In the genomic region with DNA sequence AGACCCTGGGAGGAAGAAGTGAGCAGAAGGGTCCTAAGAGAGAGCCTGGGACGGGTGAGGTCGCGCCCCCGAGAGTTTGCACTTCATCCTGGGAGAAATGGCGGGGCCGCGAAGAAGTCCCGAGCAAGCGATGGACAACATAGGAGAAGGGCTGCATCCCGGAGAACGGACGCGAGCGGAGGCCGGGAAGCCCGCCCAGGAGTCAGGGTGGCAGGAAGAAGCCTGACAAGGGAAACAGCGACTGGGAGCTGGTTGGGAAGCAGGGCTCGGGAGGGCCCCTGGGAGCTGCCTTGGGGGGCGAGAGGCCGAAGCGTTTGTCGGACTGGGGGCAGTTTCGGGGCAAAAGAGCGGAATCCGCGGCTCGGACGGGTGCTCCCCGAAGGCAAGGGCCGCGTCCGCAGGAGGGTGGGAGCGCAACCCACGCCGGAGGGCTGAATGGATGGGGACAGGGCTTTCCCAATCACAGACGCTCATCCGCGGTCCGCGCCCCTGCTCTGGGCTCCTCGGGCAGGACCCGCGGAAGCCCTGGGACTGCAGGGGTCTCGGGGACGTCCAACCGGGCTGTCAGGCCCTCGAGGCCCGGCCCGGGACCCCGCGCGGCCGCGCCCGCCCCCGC, we compare ENCODE assay signal across 6 cellular contexts. TPM values are rescaled to one million over a fixed set of nuclear protein-coding genes. Genes with fewer than 3 reads are reported as not detected.
DNase-seq lines count a peak whose midpoint lies in the region; ATAC-seq and TF ChIP-seq lines count a peak whose summit lies in the region.

No MANE protein-coding gene starts in this region.

- H4K20me1 ChIP-seq in hepatocyte (ENCODE audit: insufficient read depth, poor library complexity, severe bottlenecking) = peaks cover 32% of the 10 kb centered on the region

- no peaks in the 10 kb centered on the region for H3K9me3 ChIP-seq in hepatocyte (ENCODE audit: low read depth)
- H3K9me3 ChIP-seq in upper lobe of left lung = no peaks in the 10 kb centered on the region

- H3K4me2 ChIP-seq in hepatocyte = peak overlapping the region; percentile 99

- ATAC-seq in GM21526 (IDR thresholded peaks at IDR 0.05; ENCODE audit: low FRiP score, unreplicated experiment) = peak; percentile 7
- peak in 1 of 2 donors; percentile 5 for ATAC-seq in upper lobe of left lung (ENCODE audit: low FRiP score in 2 of 2)

- no peak for TF ChIP-seq EP300 in upper lobe of left lung (IDR thresholded peaks at IDR 0.05)

- TF ChIP-seq CTCF in RWPE1 (conservative IDR thresholded peaks at IDR 0.05; ENCODE audit: low read depth) = no peak
- no peak for TF ChIP-seq CTCF in hepatocyte (IDR thresholded peaks at IDR 0.05; ENCODE audit: poor library complexity)
- no peak for TF ChIP-seq CTCF in upper lobe of left lung (IDR thresholded peaks at IDR 0.05)

- H3K4me1 ChIP-seq in hepatocyte (ENCODE audit: insufficient read depth) (peaks cover 22% of the 10 kb centered on the region), upper lobe of left lung (peaks cover 35 to 56% (median 45%) of the 10 kb centered on the region in 4 donors)

- H3K27me3 ChIP-seq in hepatocyte (no peaks in the 10 kb centered on the region), upper lobe of left lung (no peaks in the 10 kb centered on the region)

- H3K27ac ChIP-seq in RWPE1 (peak overlapping the region; percentile 82), hepatocyte (peak overlapping the region; percentile 80), upper lobe of left lung (peak overlapping the region; percentile 84 to 94 (median 94))

- POLR2A ChIA-PET in RWPE1 (lab: Yijun Ruan, JAX; ENCODE audit: low non-redundant PET) = interaction anchor here (0.5 to 1.0 kb wide), 3 partner anchors 9 to 683 kb away, joined by 3 to 4 read pairs (median 3); partner anchors contain the start of genes ADAT3 and SCAMP4

- 3% methylated on average over 36 of the region's 56 CpGs for WGBS in hepatocyte (ENCODE audit: low lambda C conversion rate, missing lambda C conversion rate)
- 0 to 1% methylated on average over 37 to 40 of the region's 56 CpGs for WGBS in upper lobe of left lung, 2 donors

- in situ Hi-C loops in KBM-7 (cut with MboI; ENCODE audit: low pct_unique_long_range_greater_than_20kb, low sequenced_read_pairs) = no loop called here

- TF ChIP-seq POLR2A in upper lobe of left lung (IDR thresholded peaks at IDR 0.05) = no peak

- H3K36me3 ChIP-seq in hepatocyte (replicated peaks; ENCODE audit: insufficient read depth, low read depth) = no peaks in the 10 kb centered on the region
- H3K36me3 ChIP-seq in upper lobe of left lung = peaks cover 0 to 13% (median 5%) of the 10 kb centered on the region in 4 donors

- peaks cover 43% of the 10 kb centered on the region for H3K79me2 ChIP-seq in hepatocyte

- H3K4me3 ChIP-seq in hepatocyte (peak overlapping the region; percentile 97), upper lobe of left lung (peak overlapping the region; percentile 71 to 99 (median 97))

- H3K9me2 ChIP-seq in hepatocyte (replicated peaks; ENCODE audit: insufficient read depth) = no peaks in the 10 kb centered on the region

- H2AFZ ChIP-seq in hepatocyte = no peak overlapping the region

- CTCF ChIA-PET in RWPE1 (lab: Yijun Ruan, JAX) = interaction anchor here (0.6 to 1.7 kb wide), 3 partner anchors 20 to 1115 kb away, joined by 3 to 5 read pairs (median 5); no protein-coding TSS in a partner anchor

- DNase-seq in RWPE1 (ENCODE audit: low spot score) (no peak), hepatocyte (ENCODE audit: low spot score) (no peak), upper lobe of left lung (no peak), NCI-H774 (lab: John Stamatoyannopoulos, UW) (no peak), KBM-7 (no peak)

RNA-seq across cellular contexts. Expression of gene ABHD17A, which starts 0.5 kb away (rescaled TPM):
- total RNA-seq in hepatocyte (62.5 and 77.5 TPM in 2 replicates), upper lobe of left lung (100 to 1,000 TPM in 4 of 6 donors, 10 to 100 TPM in 2; 63.4 to 143 (median 108) TPM)
- 99.7 and 102 TPM in 2 replicates for polyA plus RNA-seq in hepatocyte

RNA-seq across cellular contexts. Expression of gene ADAT3, which starts 20.4 kb away (rescaled TPM):
- 2.4 and 5.3 TPM in 2 replicates for total RNA-seq in hepatocyte
- 11.0 and 11.6 TPM in 2 replicates for polyA plus RNA-seq in hepatocyte
- 10 to 100 TPM in 4 of 6 donors, 1 to 10 TPM in 2; 6.1 to 25.1 (median 12.0) TPM for total RNA-seq in upper lobe of left lung

RNA-seq across cellular contexts. Expression of gene SCAMP4, which starts 20.4 kb away (rescaled TPM):
- 69.3 and 77.2 TPM in 2 replicates for total RNA-seq in hepatocyte
- 89.8 and 103 TPM in 2 replicates for polyA plus RNA-seq in hepatocyte
- 100 to 1,000 TPM in 1 of 6 donors, 10 to 100 TPM in 5; 52.0 to 117 (median 75.3) TPM for total RNA-seq in upper lobe of left lung

RNA-seq across cellular contexts. Expression of gene KLF16, which starts 21.4 kb away (rescaled TPM):
- total RNA-seq in hepatocyte = 3.4 and 6.4 TPM in 2 replicates
- polyA plus RNA-seq in hepatocyte = 14.3 and 16.0 TPM in 2 replicates
- 10 to 100 TPM in 4 of 6 donors, 1 to 10 TPM in 2; 6.9 to 39.9 (median 16.4) TPM for total RNA-seq in upper lobe of left lung

RNA-seq across cellular contexts. Expression of gene REXO1, which starts 36.5 kb away (rescaled TPM):
- total RNA-seq in hepatocyte = 13.2 and 13.4 TPM in 2 replicates
- polyA plus RNA-seq in hepatocyte = 22.8 and 26.2 TPM in 2 replicates
- 100 to 1,000 TPM in 1 of 6 donors, 10 to 100 TPM in 5; 17.0 to 106 (median 38.8) TPM for total RNA-seq in upper lobe of left lung
